17 cellular contexts compared by ENCODE assay signal in genomic region chr10:17225823-17226222, GRCh38.
"Had no signal": no experiment of that assay in that cellular context is flagged by ENCODE, and none has a peak within 500 bp of the region (broad histone marks: within the 10 kb centered on the region; RNA-seq: fewer than 3 reads in every experiment).

No MANE protein-coding gene starts in this region.

- H3K9me3 Mint-ChIP-seq: activated T-cell treated with anti-CD3 and anti-CD28 coated beads, Interleukin-2, amount 50 U/mL, for 4 hours; natural killer cell; stimulated activated naive B cell treated with anti-CD40 and anti-IgM and Interleukin-4, amounts not matched to agents 10 μg/mL and 1 μg/mL and 100 μg/mL, for 72 hours had no signal

- H3K36me3 ChIP-seq: adrenal gland had no signal

- H3K9me3 ChIP-seq: adrenal gland, left ventricle myocardium inferior, upper lobe of left lung had no signal

- H3K27me3 ChIP-seq: adrenal gland, upper lobe of left lung had no signal

- H3K36me3 Mint-ChIP-seq: natural killer cell had no signal

- H3K27ac ChIP-seq: adrenal gland, left ventricle myocardium inferior, VCaP had no signal

- H3K4me3 ChIP-seq: adrenal gland, left ventricle myocardium inferior, upper lobe of left lung had no signal

- DNase-seq: activated CD4-positive, alpha-beta T cell treated with anti-CD3 and anti-CD28 coated beads for 1 hour; activated CD4-positive, alpha-beta T cell treated with anti-CD3 and anti-CD28 coated beads, Interleukin-2, amount 50 U/mL, for 4 hours; activated effector memory CD4-positive, alpha-beta T cell treated with Interleukin-2 at 50 U/mL for 16 hours; activated naive CD4-positive, alpha-beta T cell treated with anti-CD3 and anti-CD28 coated beads, Interleukin-2, amount 50 U/mL, for 16 hours; activated T-cell treated with anti-CD3 and anti-CD28 coated beads, Interleukin-2, amount 50 U/mL, for 4 hours; adrenal gland; hippocampal formation; kidney; left ventricle myocardium inferior; natural killer cell; nucleus accumbens; posterior cingulate gyrus; stimulated activated naive B cell treated with anti-CD40 and anti-IgM and Interleukin-4, amounts not matched to agents 10 μg/mL and 1 μg/mL and 100 μg/mL, for 72 hours; T1000; upper lobe of left lung had no signal

- ATAC-seq: activated T-cell treated with anti-CD3 and anti-CD28 coated beads, Interleukin-2, amount 50 U/mL, for 4 hours; esophagus mucosa; natural killer cell; stimulated activated naive B cell treated with anti-CD40 and anti-IgM and Interleukin-4, amounts not matched to agents 10 μg/mL and 1 μg/mL and 100 μg/mL, for 72 hours had no signal

- H3K27ac Mint-ChIP-seq: stimulated activated naive B cell treated with anti-CD40 and anti-IgM and Interleukin-4, amounts not matched to agents 10 μg/mL and 1 μg/mL and 100 μg/mL, for 72 hours had no signal
